In the genomic region with DNA sequence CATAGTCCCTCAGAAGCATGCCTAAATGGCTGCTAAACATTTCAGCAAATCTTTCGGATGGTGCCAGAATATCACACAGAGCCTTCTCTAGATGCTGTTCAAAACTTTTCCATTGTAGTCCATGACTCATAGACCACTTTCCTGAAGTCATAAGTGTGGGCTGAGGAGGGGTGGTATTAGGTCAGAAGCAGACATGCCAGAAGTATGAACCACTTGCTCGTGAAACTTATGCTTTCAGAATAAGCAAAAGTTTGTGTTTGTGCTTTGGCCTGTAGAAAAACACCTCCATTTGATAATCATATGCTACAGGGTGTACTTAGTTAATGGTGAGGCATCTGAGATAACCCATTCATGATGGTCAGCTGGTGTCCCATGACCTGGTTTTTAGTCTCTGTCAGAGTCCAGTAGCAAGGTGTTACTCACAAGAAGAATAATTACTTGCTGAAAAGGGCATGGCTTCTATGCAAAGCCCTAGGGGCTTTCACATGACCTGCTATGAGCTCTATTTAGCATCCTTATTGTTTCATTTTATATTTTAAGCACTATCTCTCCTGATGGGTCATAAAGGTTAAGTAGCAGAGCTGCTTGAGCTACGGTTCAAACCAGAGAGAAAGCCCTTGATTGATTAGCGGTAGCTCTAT, we compare ENCODE assay signal across 2 cellular contexts.
TF ChIP-seq lines count a peak whose summit lies in the region.

No MANE protein-coding gene starts in this region.

TF ChIP-seq in IMR-90, 13 proteins besides CTCF, POLR2A, EP300 and RAD21 (continued from another document):
- TF ChIP-seq CEBPB (IDR thresholded peaks at IDR 0.05; ENCODE audit: low read depth, low read length) (peak; percentile 46; the same call in 1 of the 2 replicates), CHD1 (IDR thresholded peaks at IDR 0.05; ENCODE audit: low read depth, low read length) (no peak), SMC3 (IDR thresholded peaks at IDR 0.05; ENCODE audit: low read depth, low read length) (no peak), RFX5 (IDR thresholded peaks at IDR 0.05; ENCODE audit: low read depth, low read length) (no peak), MXI1 (IDR thresholded peaks at IDR 0.05; ENCODE audit: borderline replicate concordance, low read depth, low read length) (no peak), BHLHE40 (IDR thresholded peaks at IDR 0.05; ENCODE audit: low read depth, low read length) (peak; percentile 73), MAZ (IDR thresholded peaks at IDR 0.05; ENCODE audit: borderline replicate concordance, low read depth, low read length) (peak; percentile 32; the same call in 1 of the 2 replicates), NFE2L2 (IDR thresholded peaks at IDR 0.05; ENCODE audit: low read depth, low read length) (no peak), RCOR1 (IDR thresholded peaks at IDR 0.05; ENCODE audit: insufficient replicate concordance, low read length) (no peak), MAFK (IDR thresholded peaks at IDR 0.05; ENCODE audit: low read depth, low read length) (0 out of 2 replicates have a peak, but pooled peaks have one; percentile 2)
- TF ChIP-seq, protein P1, sequence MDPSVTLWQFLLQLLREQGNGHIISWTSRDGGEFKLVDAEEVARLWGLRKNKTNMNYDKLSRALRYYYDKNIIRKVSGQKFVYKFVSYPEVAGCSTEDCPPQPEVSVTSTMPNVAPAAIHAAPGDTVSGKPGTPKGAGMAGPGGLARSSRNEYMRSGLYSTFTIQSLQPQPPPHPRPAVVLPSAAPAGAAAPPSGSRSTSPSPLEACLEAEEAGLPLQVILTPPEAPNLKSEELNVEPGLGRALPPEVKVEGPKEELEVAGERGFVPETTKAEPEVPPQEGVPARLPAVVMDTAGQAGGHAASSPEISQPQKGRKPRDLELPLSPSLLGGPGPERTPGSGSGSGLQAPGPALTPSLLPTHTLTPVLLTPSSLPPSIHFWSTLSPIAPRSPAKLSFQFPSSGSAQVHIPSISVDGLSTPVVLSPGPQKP (IDR thresholded peaks at IDR 0.05; ENCODE audit: borderline replicate concordance, low read depth, low read length) = no peak
- TF ChIP-seq, protein P2, sequence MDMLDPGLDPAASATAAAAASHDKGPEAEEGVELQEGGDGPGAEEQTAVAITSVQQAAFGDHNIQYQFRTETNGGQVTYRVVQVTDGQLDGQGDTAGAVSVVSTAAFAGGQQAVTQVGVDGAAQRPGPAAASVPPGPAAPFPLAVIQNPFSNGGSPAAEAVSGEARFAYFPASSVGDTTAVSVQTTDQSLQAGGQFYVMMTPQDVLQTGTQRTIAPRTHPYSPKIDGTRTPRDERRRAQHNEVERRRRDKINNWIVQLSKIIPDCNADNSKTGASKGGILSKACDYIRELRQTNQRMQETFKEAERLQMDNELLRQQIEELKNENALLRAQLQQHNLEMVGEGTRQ (IDR thresholded peaks at IDR 0.05; ENCODE audit: low read depth, low read length) = no peak

TF ChIP-seq in GM23338, 12 proteins besides CTCF, POLR2A, EP300 and RAD21 (continued from another document):
- TF ChIP-seq ZNF114 (CRISPR knock-in tag; IDR thresholded peaks at IDR 0.05) = no peak
- TF ChIP-seq EZH2 (IDR thresholded peaks at IDR 0.05; ENCODE audit: low read depth, unreplicated experiment) = no peak
- no peak for TF ChIP-seq CREB1 (CRISPR knock-in tag; IDR thresholded peaks at IDR 0.05; ENCODE audit: low read depth)
- TF ChIP-seq, protein P3, sequence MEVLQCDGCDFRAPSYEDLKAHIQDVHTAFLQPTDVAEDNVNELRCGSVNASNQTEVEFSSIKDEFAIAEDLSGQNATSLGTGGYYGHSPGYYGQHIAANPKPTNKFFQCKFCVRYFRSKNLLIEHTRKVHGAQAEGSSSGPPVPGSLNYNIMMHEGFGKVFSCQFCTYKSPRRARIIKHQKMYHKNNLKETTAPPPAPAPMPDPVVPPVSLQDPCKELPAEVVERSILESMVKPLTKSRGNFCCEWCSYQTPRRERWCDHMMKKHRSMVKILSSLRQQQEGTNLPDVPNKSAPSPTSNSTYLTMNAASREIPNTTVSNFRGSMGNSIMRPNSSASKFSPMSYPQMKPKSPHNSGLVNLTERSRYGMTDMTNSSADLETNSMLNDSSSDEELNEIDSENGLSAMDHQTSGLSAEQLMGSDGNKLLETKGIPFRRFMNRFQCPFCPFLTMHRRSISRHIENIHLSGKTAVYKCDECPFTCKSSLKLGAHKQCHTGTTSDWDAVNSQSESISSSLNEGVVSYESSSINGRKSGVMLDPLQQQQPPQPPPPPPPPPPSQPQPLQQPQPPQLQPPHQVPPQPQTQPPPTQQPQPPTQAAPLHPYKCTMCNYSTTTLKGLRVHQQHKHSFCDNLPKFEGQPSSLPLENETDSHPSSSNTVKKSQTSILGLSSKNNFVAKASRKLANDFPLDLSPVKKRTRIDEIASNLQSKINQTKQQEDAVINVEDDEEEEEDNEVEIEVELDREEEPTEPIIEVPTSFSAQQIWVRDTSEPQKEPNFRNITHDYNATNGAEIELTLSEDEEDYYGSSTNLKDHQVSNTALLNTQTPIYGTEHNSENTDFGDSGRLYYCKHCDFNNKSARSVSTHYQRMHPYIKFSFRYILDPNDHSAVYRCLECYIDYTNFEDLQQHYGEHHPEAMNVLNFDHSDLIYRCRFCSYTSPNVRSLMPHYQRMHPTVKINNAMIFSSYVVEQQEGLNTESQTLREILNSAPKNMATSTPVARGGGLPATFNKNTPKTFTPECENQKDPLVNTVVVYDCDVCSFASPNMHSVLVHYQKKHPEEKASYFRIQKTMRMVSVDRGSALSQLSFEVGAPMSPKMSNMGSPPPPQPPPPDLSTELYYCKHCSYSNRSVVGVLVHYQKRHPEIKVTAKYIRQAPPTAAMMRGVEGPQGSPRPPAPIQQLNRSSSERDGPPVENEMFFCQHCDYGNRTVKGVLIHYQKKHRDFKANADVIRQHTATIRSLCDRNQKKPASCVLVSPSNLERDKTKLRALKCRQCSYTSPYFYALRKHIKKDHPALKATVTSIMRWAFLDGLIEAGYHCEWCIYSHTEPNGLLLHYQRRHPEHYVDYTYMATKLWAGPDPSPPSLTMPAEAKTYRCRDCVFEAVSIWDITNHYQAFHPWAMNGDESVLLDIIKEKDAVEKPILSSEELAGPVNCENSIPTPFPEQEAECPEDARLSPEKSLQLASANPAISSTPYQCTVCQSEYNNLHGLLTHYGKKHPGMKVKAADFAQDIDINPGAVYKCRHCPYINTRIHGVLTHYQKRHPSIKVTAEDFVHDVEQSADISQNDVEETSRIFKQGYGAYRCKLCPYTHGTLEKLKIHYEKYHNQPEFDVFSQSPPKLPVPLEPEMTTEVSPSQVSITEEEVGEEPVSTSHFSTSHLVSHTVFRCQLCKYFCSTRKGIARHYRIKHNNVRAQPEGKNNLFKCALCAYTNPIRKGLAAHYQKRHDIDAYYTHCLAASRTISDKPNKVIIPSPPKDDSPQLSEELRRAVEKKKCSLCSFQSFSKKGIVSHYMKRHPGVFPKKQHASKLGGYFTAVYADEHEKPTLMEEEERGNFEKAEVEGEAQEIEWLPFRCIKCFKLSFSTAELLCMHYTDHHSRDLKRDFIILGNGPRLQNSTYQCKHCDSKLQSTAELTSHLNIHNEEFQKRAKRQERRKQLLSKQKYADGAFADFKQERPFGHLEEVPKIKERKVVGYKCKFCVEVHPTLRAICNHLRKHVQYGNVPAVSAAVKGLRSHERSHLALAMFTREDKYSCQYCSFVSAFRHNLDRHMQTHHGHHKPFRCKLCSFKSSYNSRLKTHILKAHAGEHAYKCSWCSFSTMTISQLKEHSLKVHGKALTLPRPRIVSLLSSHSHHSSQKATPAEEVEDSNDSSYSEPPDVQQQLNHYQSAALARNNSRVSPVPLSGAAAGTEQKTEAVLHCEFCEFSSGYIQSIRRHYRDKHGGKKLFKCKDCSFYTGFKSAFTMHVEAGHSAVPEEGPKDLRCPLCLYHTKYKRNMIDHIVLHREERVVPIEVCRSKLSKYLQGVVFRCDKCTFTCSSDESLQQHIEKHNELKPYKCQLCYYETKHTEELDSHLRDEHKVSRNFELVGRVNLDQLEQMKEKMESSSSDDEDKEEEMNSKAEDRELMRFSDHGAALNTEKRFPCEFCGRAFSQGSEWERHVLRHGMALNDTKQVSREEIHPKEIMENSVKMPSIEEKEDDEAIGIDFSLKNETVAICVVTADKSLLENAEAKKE (CRISPR knock-in tag; IDR thresholded peaks at IDR 0.05) = no peak
- TF ChIP-seq EZH2phosphoT487 (IDR thresholded peaks at IDR 0.05; ENCODE audit: unreplicated experiment) = no peak
- no peak for TF ChIP-seq POLR2AphosphoS5 (IDR thresholded peaks at IDR 0.05; ENCODE audit: low read depth)
